8 cellular contexts compared by ENCODE assay signal in genomic region chr1:2194898-2195673, GRCh38. TPM values are rescaled to one million over a fixed set of nuclear protein-coding genes. Genes with fewer than 3 reads are reported as not detected.
DNase-seq lines count a peak whose midpoint lies in the region; ATAC-seq and TF ChIP-seq lines count a peak whose summit lies in the region.

No MANE protein-coding gene starts in this region.

- TF ChIP-seq CTCF in right lobe of liver (IDR thresholded peaks at IDR 0.05), result peak; percentile 94 to 99 (median 97)

- peak overlapping the region; percentile 60 to 66 (median 63) for H3K4me3 ChIP-seq in right lobe of liver

- H3K27ac ChIP-seq in right lobe of liver, result peak overlapping the region; percentile 72 to 89 (median 82)

- DNase-seq in AML-193 (lab: John Stamatoyannopoulos, UW) (peak; percentile 69 to 84), NCI-H460 (ENCODE audit: extremely low read depth, low read depth) (peak; percentile 76), dermis blood vessel endothelial cell (peak; percentile 88), right lobe of liver (peak; percentile 93 to 95 (median 95))
- DNase-seq in activated CD4-positive, alpha-beta T cell treated with anti-CD3 and anti-CD28 coated beads, Interleukin-2, amount 50 U/mL, for 24 hours (ENCODE audit: low read depth in 1 of 2, low spot score in 1 of 2), result peak; percentile 77 to 78
- DNase-seq in stimulated activated CD4-positive, alpha-beta T cell treated with anti-CD3 and anti-CD28 coated beads, Interleukin-4, amount 100 ng/mL, for 48 hours (ENCODE audit: low read depth in 2 of 2), result peak; percentile 83

- ATAC-seq in GM19035 (IDR thresholded peaks at IDR 0.05; ENCODE audit: unreplicated experiment) (peak; percentile 64), HG03342 (IDR thresholded peaks at IDR 0.05; ENCODE audit: unreplicated experiment) (peak; percentile 72), right lobe of liver (peak; percentile 76 to 85 (median 80))

- H3K9me3 ChIP-seq in right lobe of liver, result no peaks in the 10 kb centered on the region

- TF ChIP-seq POLR2A in right lobe of liver (IDR thresholded peaks at IDR 0.05), result peak; percentile 45

- intact Hi-C loops in right lobe of liver (cut with DNase I), result loop anchor here (2.0 to 5.0 kb wide), 4 partner anchors 37 to 187 kb away; no protein-coding TSS in a partner anchor

- no peaks in the 10 kb centered on the region for H3K36me3 ChIP-seq in right lobe of liver

- H3K4me1 ChIP-seq in right lobe of liver, result peaks cover 0 to 27% (median 13%) of the 10 kb centered on the region in 4 donors

- no peaks in the 10 kb centered on the region for H3K27me3 ChIP-seq in right lobe of liver

- 0% methylated on average over 7 of the region's 35 CpGs for WGBS in right lobe of liver (ENCODE audit: insufficient coverage, low coverage, low lambda C conversion rate, missing lambda C conversion rate)

RNA-seq across cellular contexts. Expression of gene FAAP20, which starts 0.5 kb away (rescaled TPM):
- total RNA-seq in NCI-H460 (2014; rRNA removed; shearing (Covaris generic)), result 29.1 and 39.3 TPM in 2 replicates
- 50.3 and 57.6 TPM in 2 replicates for polyA plus RNA-seq in NCI-H460 (2014; cell fraction: nucleus; rRNA removed)
- total RNA-seq in dermis blood vessel endothelial cell (16.0 and 21.8 TPM in 2 replicates), right lobe of liver (10 to 100 TPM; 18.9 to 26.0 (median 24.4) TPM)

RNA-seq across cellular contexts. Expression of gene SKI, which starts 33.0 kb away (rescaled TPM):
- total RNA-seq in NCI-H460 (2014; rRNA removed; shearing (Covaris generic)), result 5.6 and 9.1 TPM in 2 replicates
- 2.1 and 3.8 TPM in 2 replicates for polyA plus RNA-seq in NCI-H460 (2014; cell fraction: nucleus; rRNA removed)
- 26.7 and 44.4 TPM in 2 replicates for total RNA-seq in dermis blood vessel endothelial cell
- 10 to 100 TPM; 23.7 to 84.8 (median 31.4) TPM for total RNA-seq in right lobe of liver

Comparison
In these comparisons a context has a peak if more than half of its experiments do, and no peak if none do; other contexts are left out.
1. Peak in every context shown above with its lines: DNase-seq, ATAC-seq, H3K4me3 ChIP-seq and H3K27ac ChIP-seq.